Comparison of ENCODE assay signal across 8 cellular contexts in genomic region chr16:59826767-59827166, GRCh38.
"Had no signal": no experiment of that assay in that cellular context is flagged by ENCODE, and none has a peak within 500 bp of the region (broad histone marks: within the 10 kb centered on the region; RNA-seq: fewer than 3 reads in every experiment).

No MANE protein-coding gene starts in this region.

- DNase-seq: GDM1, GF-D8 had no signal

- ATAC-seq: GM12878 had no signal

- H3K4me3 ChIP-seq: GM12878 had no signal

- FAIRE-seq: G401.6, GM12878, GM12891, GM12892, GM18507, GM19239 had no signal
